In genomic region chr18:14914126-14914525, GRCh38 we compare ENCODE assay signal across 15 cellular contexts.
"Had no signal": no experiment of that assay in that cellular context is flagged by ENCODE, and none has a peak within 500 bp of the region (broad histone marks: within the 10 kb centered on the region; RNA-seq: fewer than 3 reads in every experiment).

No MANE protein-coding gene starts in this region.

- H3K36me3 Mint-ChIP-seq: brain, natural killer cell had no signal

- H3K9me3 Mint-ChIP-seq: activated CD4-positive, alpha-beta T cell treated with anti-CD3 and anti-CD28 coated beads, Interleukin-2, amount 10 ng/mL, durations not matched to agents 7 days and 5 days; activated naive CD4-positive, alpha-beta T cell treated with anti-CD3 and anti-CD28 coated beads for 36 hours; activated T-cell treated with anti-CD3 and anti-CD28 coated beads, Interleukin-2, amount 50 U/mL, for 4 hours; stimulated activated naive CD8-positive, alpha-beta T cell treated with anti-CD3 and anti-CD28 coated beads, Interleukin-15, amount 100 ng/mL, for 72 hours had no signal

- H3K27me3 Mint-ChIP-seq: activated CD4-positive, alpha-beta T cell treated with anti-CD3 and anti-CD28 coated beads, Interleukin-2, amount 10 ng/mL, durations not matched to agents 7 days and 5 days; brain; dendritic cell treated with granulocyte-macrophage colony-stimulating factor and Interleukin-4, amounts not matched to agents 40 ng/mL and 50 ng/mL, for 4 days; stimulated activated naive CD8-positive, alpha-beta T cell treated with anti-CD3 and anti-CD28 coated beads, Interleukin-15, amount 100 ng/mL, for 72 hours had no signal

- H3K4me1 Mint-ChIP-seq: activated CD4-positive, alpha-beta T cell treated with anti-CD3 and anti-CD28 coated beads, Interleukin-2, amount 10 ng/mL, durations not matched to agents 7 days and 5 days; brain; natural killer cell; stimulated activated naive CD8-positive, alpha-beta T cell treated with anti-CD3 and anti-CD28 coated beads, Interleukin-15, amount 100 ng/mL, for 72 hours had no signal

- H3K27ac Mint-ChIP-seq: activated CD4-positive, alpha-beta T cell treated with anti-CD3 and anti-CD28 coated beads, Interleukin-2, amount 10 ng/mL, durations not matched to agents 7 days and 5 days; activated naive CD4-positive, alpha-beta T cell treated with anti-CD3 and anti-CD28 coated beads for 36 hours; brain; dendritic cell treated with granulocyte-macrophage colony-stimulating factor and Interleukin-4, amounts not matched to agents 40 ng/mL and 50 ng/mL, for 4 days; natural killer cell; stimulated activated naive CD8-positive, alpha-beta T cell treated with anti-CD3 and anti-CD28 coated beads, Interleukin-15, amount 100 ng/mL, for 72 hours had no signal

- DNase-seq: activated CD4-positive, alpha-beta T cell treated with anti-CD3 and anti-CD28 coated beads, Interleukin-2, amount 10 ng/mL, durations not matched to agents 7 days and 5 days; activated CD8-positive, alpha-beta memory T cell treated with anti-CD3 and anti-CD28 coated beads, Interleukin-2, amount 50 U/mL, for 4 hours; activated naive CD4-positive, alpha-beta T cell treated with anti-CD3 and anti-CD28 coated beads for 36 hours; activated T-cell treated with anti-CD3 and anti-CD28 coated beads, Interleukin-2, amount 50 U/mL, for 4 hours; effector memory CD4-positive, alpha-beta T cell; foreskin melanocyte; hypothalamus; islet precursor cell; lower lobe of right lung; natural killer cell; stimulated activated CD4-positive, alpha-beta T cell treated with anti-CD3 and anti-CD28 coated beads, Interleukin-4, amount 100 ng/mL, for 1 hour; stimulated activated naive CD8-positive, alpha-beta T cell treated with anti-CD3 and anti-CD28 coated beads, Interleukin-15, amount 100 ng/mL, for 72 hours; T1000 had no signal

- H3K4me3 Mint-ChIP-seq: activated CD4-positive, alpha-beta T cell treated with anti-CD3 and anti-CD28 coated beads, Interleukin-2, amount 10 ng/mL, durations not matched to agents 7 days and 5 days; activated naive CD4-positive, alpha-beta T cell treated with anti-CD3 and anti-CD28 coated beads for 36 hours; activated T-cell treated with anti-CD3 and anti-CD28 coated beads, Interleukin-2, amount 50 U/mL, for 4 hours; brain; dendritic cell treated with granulocyte-macrophage colony-stimulating factor and Interleukin-4, amounts not matched to agents 40 ng/mL and 50 ng/mL, for 4 days; natural killer cell; stimulated activated naive CD8-positive, alpha-beta T cell treated with anti-CD3 and anti-CD28 coated beads, Interleukin-15, amount 100 ng/mL, for 72 hours had no signal
